Comparison of ENCODE assay signal across 10 cellular contexts in the genomic region with DNA sequence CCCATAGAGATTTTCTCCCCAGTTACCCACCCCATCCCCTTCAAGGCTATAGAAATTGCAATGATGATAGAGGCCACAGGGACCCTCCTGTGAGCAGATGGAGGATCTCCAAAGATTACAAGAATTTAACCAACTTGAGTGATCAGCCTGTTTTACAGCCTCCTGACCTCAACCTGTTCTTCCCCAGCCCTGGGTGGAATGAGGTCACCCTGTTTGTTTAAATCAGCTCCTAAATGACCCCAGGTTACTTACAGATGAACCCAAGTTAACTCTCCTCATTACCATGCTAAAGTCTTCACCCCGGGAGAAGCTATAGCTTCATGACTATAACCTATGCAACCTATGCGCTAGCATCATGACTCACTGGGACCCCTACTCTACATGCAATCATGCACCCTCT. TPM values are rescaled to one million over a fixed set of nuclear protein-coding genes. Genes with fewer than 3 reads are reported as not detected.
A peak's percentile ranks its signal among the peaks of the same experiment; 100 is the strongest.
DNase-seq lines count a peak whose midpoint lies in the region; ATAC-seq lines count a peak whose summit lies in the region.
"Had no signal": no experiment of that assay in that cellular context is flagged by ENCODE, and none has a peak within 500 bp of the region (broad histone marks: within the 10 kb centered on the region; RNA-seq: fewer than 3 reads in every experiment).

No MANE protein-coding gene starts in this region.

- H3K27me3 Mint-ChIP-seq in stimulated activated naive CD8-positive, alpha-beta T cell treated with anti-CD3 and anti-CD28 coated beads, Interleukin-15, Interleukin-2, amounts not matched to agents 100 ng/mL and 50 ng/mL, for 24 hours, result no peaks in the 10 kb centered on the region
- H3K27me3 Mint-ChIP-seq in effector memory CD8-positive, alpha-beta T cell, result no peaks in the 10 kb centered on the region
- H3K27me3 Mint-ChIP-seq in stimulated activated memory B cell treated with anti-CD40 and anti-IgM and Interleukin-4, amounts not matched to agents 10 μg/mL and 1 μg/mL and 100 μg/mL, for 72 hours, result peaks cover 9% of the 10 kb centered on the region

- peaks cover 13% of the 10 kb centered on the region for H3K36me3 Mint-ChIP-seq in stimulated activated naive CD8-positive, alpha-beta T cell treated with anti-CD3 and anti-CD28 coated beads, Interleukin-15, Interleukin-2, amounts not matched to agents 100 ng/mL and 50 ng/mL, for 24 hours (ENCODE audit: low read depth)
- H3K36me3 Mint-ChIP-seq in effector memory CD8-positive, alpha-beta T cell (ENCODE audit: insufficient read depth), result peaks cover 9% of the 10 kb centered on the region
- peaks cover 8% of the 10 kb centered on the region for H3K36me3 Mint-ChIP-seq in stimulated activated memory B cell treated with anti-CD40 and anti-IgM and Interleukin-4, amounts not matched to agents 10 μg/mL and 1 μg/mL and 100 μg/mL, for 72 hours

- ATAC-seq in stimulated activated naive CD8-positive, alpha-beta T cell treated with anti-CD3 and anti-CD28 coated beads, Interleukin-15, Interleukin-2, amounts not matched to agents 100 U/mL and 50 U/mL, for 24 hours, result no peak
- no peak for ATAC-seq in effector memory CD8-positive, alpha-beta T cell (replicated peaks)
- no peak for ATAC-seq in stimulated activated memory B cell treated with anti-CD40 and anti-IgM and Interleukin-4, amounts not matched to agents 10 μg/mL and 1 μg/mL and 100 μg/mL, for 72 hours
- ATAC-seq in HG02571 (IDR thresholded peaks at IDR 0.05; ENCODE audit: unreplicated experiment), result no peak

- peaks cover 16% of the 10 kb centered on the region for H3K4me1 Mint-ChIP-seq in stimulated activated naive CD8-positive, alpha-beta T cell treated with anti-CD3 and anti-CD28 coated beads, Interleukin-15, Interleukin-2, amounts not matched to agents 100 ng/mL and 50 ng/mL, for 24 hours (ENCODE audit: low read depth)
- peaks cover 12 to 21% of the 10 kb centered on the region in 2 donors for H3K4me1 Mint-ChIP-seq in effector memory CD8-positive, alpha-beta T cell (ENCODE audit: low read depth in 2 of 2)
- peaks cover 39% of the 10 kb centered on the region for H3K4me1 Mint-ChIP-seq in stimulated activated memory B cell treated with anti-CD40 and anti-IgM and Interleukin-4, amounts not matched to agents 10 μg/mL and 1 μg/mL and 100 μg/mL, for 72 hours

- no peaks in the 10 kb centered on the region for H3K9me3 Mint-ChIP-seq in stimulated activated naive CD8-positive, alpha-beta T cell treated with anti-CD3 and anti-CD28 coated beads, Interleukin-15, Interleukin-2, amounts not matched to agents 100 ng/mL and 50 ng/mL, for 24 hours
- H3K9me3 Mint-ChIP-seq in effector memory CD8-positive, alpha-beta T cell, result no peaks in the 10 kb centered on the region
- no peaks in the 10 kb centered on the region for H3K9me3 Mint-ChIP-seq in stimulated activated memory B cell treated with anti-CD40 and anti-IgM and Interleukin-4, amounts not matched to agents 10 μg/mL and 1 μg/mL and 100 μg/mL, for 72 hours

- no peak for DNase-seq in stimulated activated naive CD8-positive, alpha-beta T cell treated with anti-CD3 and anti-CD28 coated beads, Interleukin-15, Interleukin-2, amounts not matched to agents 100 U/mL and 50 U/mL, for 24 hours
- DNase-seq in NCI-H82 treated with DMSO at 0.1 percent for 48 hours (lab: John Stamatoyannopoulos, UW; ENCODE audit: unreplicated experiment) (peak; percentile 11), globus pallidus (ENCODE audit: low spot score) (no peak), A172 (ENCODE audit: low spot score) (no peak)
- DNase-seq in effector memory CD8-positive, alpha-beta T cell, result no peak
- DNase-seq: stimulated activated CD4-positive, alpha-beta T cell treated with anti-CD3 and anti-CD28 coated beads, Interleukin-1b, Interleukin-23, amount 100 ng/mL, for 48 hours; transverse colon had no signal

- peak overlapping the region; percentile 88 for H3K4me3 Mint-ChIP-seq in stimulated activated naive CD8-positive, alpha-beta T cell treated with anti-CD3 and anti-CD28 coated beads, Interleukin-15, Interleukin-2, amounts not matched to agents 100 ng/mL and 50 ng/mL, for 24 hours
- peak overlapping the region; percentile 76 to 77 for H3K4me3 Mint-ChIP-seq in effector memory CD8-positive, alpha-beta T cell
- no peak overlapping the region for H3K4me3 Mint-ChIP-seq in stimulated activated memory B cell treated with anti-CD40 and anti-IgM and Interleukin-4, amounts not matched to agents 10 μg/mL and 1 μg/mL and 100 μg/mL, for 72 hours

- peak overlapping the region; percentile 80 for H3K27ac Mint-ChIP-seq in stimulated activated naive CD8-positive, alpha-beta T cell treated with anti-CD3 and anti-CD28 coated beads, Interleukin-15, Interleukin-2, amounts not matched to agents 100 ng/mL and 50 ng/mL, for 24 hours
- peak overlapping the region; percentile 39 to 81 for H3K27ac Mint-ChIP-seq in effector memory CD8-positive, alpha-beta T cell
- H3K27ac Mint-ChIP-seq in stimulated activated memory B cell treated with anti-CD40 and anti-IgM and Interleukin-4, amounts not matched to agents 10 μg/mL and 1 μg/mL and 100 μg/mL, for 72 hours, result no peak overlapping the region

RNA-seq across cellular contexts. Expression of a gene that starts 11.9 kb away (rescaled TPM):
- 94.4 and 111 TPM in 2 replicates for total RNA-seq in A172 (2014; rRNA removed; shearing (Covaris generic))

RNA-seq across cellular contexts. Expression of a gene that starts 16.1 kb away (rescaled TPM):
- total RNA-seq in A172 (2014; rRNA removed; shearing (Covaris generic)), result 0.14 TPM in 1 of 2 replicates, not detected in the other

RNA-seq across cellular contexts. Expression of a gene that starts 24.9 kb away (rescaled TPM):
- total RNA-seq in A172 (2014; rRNA removed; shearing (Covaris generic)), result 0.17 and 0.21 TPM in 2 replicates
